In the genomic region with DNA sequence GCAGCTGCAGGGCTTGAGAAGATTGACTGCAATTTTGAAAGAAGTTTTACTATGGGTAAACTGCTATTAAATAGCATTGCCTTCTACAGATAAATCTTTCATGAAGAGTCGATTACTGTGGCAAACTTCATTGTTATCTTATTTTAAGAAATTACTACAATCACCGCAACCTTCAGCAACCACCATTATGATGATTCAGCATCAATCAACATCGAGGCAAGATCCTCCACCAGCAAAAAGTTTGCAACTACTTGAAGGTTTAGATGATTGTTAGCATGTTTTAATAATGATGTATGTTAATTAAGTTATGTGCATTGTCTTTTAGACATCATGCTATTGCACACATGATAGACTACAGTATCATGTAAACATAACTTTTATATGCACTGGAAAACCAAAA, we compare ENCODE assay signal across 8 cellular contexts.
"Had no signal": no experiment of that assay in that cellular context is flagged by ENCODE, and none has a peak within 500 bp of the region (broad histone marks: within the 10 kb centered on the region; RNA-seq: fewer than 3 reads in every experiment).

No MANE protein-coding gene starts in this region.

- H3K4me3 ChIP-seq: GM12878 had no signal

- FAIRE-seq: G401.6, GM12878, GM12891, GM12892, GM18507, GM19239 had no signal

- ATAC-seq: GM12878 had no signal

- DNase-seq: GDM1, GF-D8 had no signal
